ENCODE assay signal across 8 cellular contexts in genomic region chrX:120769576-120770341, GRCh38.
DNase-seq lines count a peak whose midpoint lies in the region; ATAC-seq and TF ChIP-seq lines count a peak whose summit lies in the region.

No MANE protein-coding gene starts in this region.

- peak overlapping the region; percentile 37 for H3K9ac ChIP-seq in GM23248

- H3K36me3 ChIP-seq in GM23248 (ENCODE audit: low read depth) = no peaks in the 10 kb centered on the region
- H3K36me3 ChIP-seq in ovary = no peaks in the 10 kb centered on the region

- H4K20me1 ChIP-seq in GM23248 (ENCODE audit: insufficient read depth) = no peaks in the 10 kb centered on the region

- no peaks in the 10 kb centered on the region for H3K9me3 ChIP-seq in CD4-positive, alpha-beta T cell (ENCODE audit: control insufficient read depth, low read length)
- H3K9me3 ChIP-seq in GM23248 (ENCODE audit: low read depth) (no peaks in the 10 kb centered on the region), ovary (no peaks in the 10 kb centered on the region)

- no peak overlapping the region for H2AFZ ChIP-seq in GM23248

- no peaks in the 10 kb centered on the region for H3K36me3 Mint-ChIP-seq in CD4-positive, alpha-beta T cell (ENCODE audit: low read depth)

- H3K27ac Mint-ChIP-seq in CD4-positive, alpha-beta T cell = no peak overlapping the region

- H3K4me3 ChIP-seq in GM23248 = no peak overlapping the region
- H3K4me3 ChIP-seq in retinal pigment epithelial cell (ENCODE audit: low read length) = no peak overlapping the region
- H3K4me3 ChIP-seq in ovary = no peak overlapping the region

- TF ChIP-seq EP300 in ovary (IDR thresholded peaks at IDR 0.05) = no peak

- H3K27me3 ChIP-seq in CD4-positive, alpha-beta T cell (ENCODE audit: control insufficient read depth, insufficient read depth, low read length) = no peaks in the 10 kb centered on the region
- H3K27me3 ChIP-seq in GM23248 (replicated peaks; ENCODE audit: insufficient read depth) (no peaks in the 10 kb centered on the region), ovary (no peaks in the 10 kb centered on the region)

- H3K4me3 Mint-ChIP-seq in CD4-positive, alpha-beta T cell = no peak overlapping the region

- H3K4me1 ChIP-seq in GM23248 (ENCODE audit: insufficient read depth) = peaks cover 30% of the 10 kb centered on the region
- no peaks in the 10 kb centered on the region for H3K4me1 ChIP-seq in ovary (ENCODE audit: insufficient read depth)

- DNase-seq in CD4-positive, alpha-beta T cell = peak in 1 of 10 experiments; percentile 0
- DNase-seq in GM23248 = peak; percentile 75
- peak; percentile 40 for DNase-seq in NOMO-1 treated with DMSO at 0.1 percent for 48 hours (lab: John Stamatoyannopoulos, UW; ENCODE audit: unreplicated experiment)
- DNase-seq in epidermal melanocyte (ENCODE audit: insufficient read length, low spot score) = peak; percentile 15
- DNase-seq in retinal pigment epithelial cell (ENCODE audit: low read depth) = no peak
- DNase-seq in ovary = no peak

- H3K27me3 Mint-ChIP-seq in CD4-positive, alpha-beta T cell = no peaks in the 10 kb centered on the region

- H3K4me1 Mint-ChIP-seq in CD4-positive, alpha-beta T cell (ENCODE audit: low read depth) = no peaks in the 10 kb centered on the region

- WGBS in GM23248 (ENCODE audit: low coverage in 1 of 2, low lambda C conversion rate in 2 of 2, missing lambda C conversion rate in 2 of 2), 2 experiments = 3 to 4% methylated on average over 8 of the region's 8 CpGs
- WGBS in ovary, 3 donors = 40 to 48% (median 47%) methylated on average over 8 of the region's 8 CpGs

- peaks cover 20% of the 10 kb centered on the region for H3F3A ChIP-seq in GM23248 (ENCODE audit: insufficient read depth)

- no peaks in the 10 kb centered on the region for H3K9me2 ChIP-seq in GM23248 (ENCODE audit: insufficient read depth)

- H3K79me2 ChIP-seq in GM23248 (ENCODE audit: insufficient read depth) = no peaks in the 10 kb centered on the region

- TF ChIP-seq CTCF in CD4-positive, alpha-beta T cell (IDR thresholded peaks at IDR 0.05) = peak; percentile 41
- TF ChIP-seq CTCF in retinal pigment epithelial cell (conservative IDR thresholded peaks at IDR 0.05; ENCODE audit: low read depth, low read length) = peak; percentile 46
- no peak for TF ChIP-seq CTCF in ovary (IDR thresholded peaks at IDR 0.05)

- POLR2A ChIA-PET in CD4-positive, alpha-beta T cell (lab: Charles Lee) = interaction anchor here (0.6 to 1.0 kb wide), 2 partner anchors 72 to 1152 kb away, joined by 3 read pairs; no protein-coding TSS in a partner anchor

- CTCF ChIA-PET in CD4-positive, alpha-beta T cell (lab: Charles Lee) = no interaction called here

- no peaks in the 10 kb centered on the region for H3K9me3 Mint-ChIP-seq in CD4-positive, alpha-beta T cell

- TF ChIP-seq POLR2A in ovary (IDR thresholded peaks at IDR 0.05) = no peak

- in situ Hi-C loops in GM23248 (cut with MboI) = loop anchor here (25.0 kb wide), 1 partner anchor 232 kb away; no protein-coding TSS in a partner anchor

- peak overlapping the region; percentile 28 for H3K4me2 ChIP-seq in GM23248 (ENCODE audit: unreplicated experiment)

- ATAC-seq in CD4-positive, alpha-beta T cell (ENCODE audit: poor library complexity) = no peak
- ATAC-seq in HG02970 (IDR thresholded peaks at IDR 0.05; ENCODE audit: low FRiP score, unreplicated experiment) = no peak
- ATAC-seq in GM18511 (IDR thresholded peaks at IDR 0.05; ENCODE audit: unreplicated experiment) = no peak

- H3K27ac ChIP-seq in CD4-positive, alpha-beta T cell (ENCODE audit: low read depth, low read length) = no peak overlapping the region
- H3K27ac ChIP-seq in GM23248 (peak overlapping the region; percentile 86), ovary (no peak overlapping the region)

- intact Hi-C loops in CD4-positive, alpha-beta T cell (cut with DNase I, micrococcal nuclease) = loop anchor here (1.0 to 2.0 kb wide), 2 partner anchors 271 kb away; no protein-coding TSS in a partner anchor
- intact Hi-C loops in ovary (cut with DNase I) = no loop called here

Comparison
In these comparisons a context has a peak if more than half of its experiments do, and no peak if none do; other contexts are left out.
1. DNase-seq: peak in GM23248 (single experiment), NOMO-1 treated with DMSO at 0.1 percent for 48 hours (single experiment) and epidermal melanocyte (single experiment); none in retinal pigment epithelial cell (single experiment) and ovary (0 of 5).
2. CTCF ChIP-seq: peak in CD4-positive, alpha-beta T cell (single experiment) and retinal pigment epithelial cell (single experiment); none in ovary (0 of 3).
3. intact Hi-C loops: an anchor here in CD4-positive, alpha-beta T cell (1.0 to 2.0 kb wide); none called in ovary.